ENCODE assay signal across 2 cellular contexts in the genomic region with DNA sequence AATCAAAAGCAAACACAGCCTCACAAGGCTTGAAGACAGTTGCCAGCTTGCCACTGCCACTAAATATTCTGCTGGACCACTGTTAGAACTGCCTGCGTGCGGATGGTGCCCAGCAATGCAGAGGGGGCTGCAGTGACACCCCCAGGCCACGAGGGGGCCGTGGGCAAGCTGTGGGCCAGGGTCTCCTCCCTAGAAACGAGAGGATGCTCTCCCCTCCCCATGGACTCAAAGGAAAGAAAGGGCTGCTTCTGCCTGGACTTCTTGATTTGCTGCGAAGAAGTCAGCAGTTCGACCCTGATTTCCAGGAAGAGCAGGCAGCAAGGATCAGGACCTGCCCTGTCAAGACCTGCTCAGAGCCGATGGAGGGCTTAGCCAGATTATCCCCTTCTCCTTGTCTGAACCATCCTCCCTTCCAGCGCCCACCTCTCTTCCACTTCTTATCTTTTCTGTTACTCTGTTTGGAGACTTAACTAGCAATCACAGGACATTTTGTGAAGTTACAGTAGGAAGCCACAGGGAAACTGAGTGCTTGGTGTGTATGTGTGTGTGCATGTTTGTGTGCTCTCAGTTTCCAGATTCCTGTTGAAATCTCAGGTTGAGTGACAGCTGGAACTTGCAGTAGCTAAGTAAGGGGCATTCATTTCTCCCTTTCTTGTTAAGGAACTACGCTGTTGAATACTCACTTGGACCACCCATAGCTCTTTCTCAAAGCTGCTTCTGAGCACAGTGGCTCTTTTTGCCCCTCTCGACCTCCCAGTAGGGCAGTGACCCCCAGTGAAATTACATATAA.
TF ChIP-seq lines count a peak whose summit lies in the region.

No MANE protein-coding gene starts in this region.

TF ChIP-seq in HEK293, 187 proteins besides CTCF, POLR2A, EP300 and RAD21 (continued from another document):
- TF ChIP-seq, protein P1, sequence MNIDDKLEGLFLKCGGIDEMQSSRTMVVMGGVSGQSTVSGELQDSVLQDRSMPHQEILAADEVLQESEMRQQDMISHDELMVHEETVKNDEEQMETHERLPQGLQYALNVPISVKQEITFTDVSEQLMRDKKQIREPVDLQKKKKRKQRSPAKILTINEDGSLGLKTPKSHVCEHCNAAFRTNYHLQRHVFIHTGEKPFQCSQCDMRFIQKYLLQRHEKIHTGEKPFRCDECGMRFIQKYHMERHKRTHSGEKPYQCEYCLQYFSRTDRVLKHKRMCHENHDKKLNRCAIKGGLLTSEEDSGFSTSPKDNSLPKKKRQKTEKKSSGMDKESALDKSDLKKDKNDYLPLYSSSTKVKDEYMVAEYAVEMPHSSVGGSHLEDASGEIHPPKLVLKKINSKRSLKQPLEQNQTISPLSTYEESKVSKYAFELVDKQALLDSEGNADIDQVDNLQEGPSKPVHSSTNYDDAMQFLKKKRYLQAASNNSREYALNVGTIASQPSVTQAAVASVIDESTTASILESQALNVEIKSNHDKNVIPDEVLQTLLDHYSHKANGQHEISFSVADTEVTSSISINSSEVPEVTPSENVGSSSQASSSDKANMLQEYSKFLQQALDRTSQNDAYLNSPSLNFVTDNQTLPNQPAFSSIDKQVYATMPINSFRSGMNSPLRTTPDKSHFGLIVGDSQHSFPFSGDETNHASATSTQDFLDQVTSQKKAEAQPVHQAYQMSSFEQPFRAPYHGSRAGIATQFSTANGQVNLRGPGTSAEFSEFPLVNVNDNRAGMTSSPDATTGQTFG (tag by site-specific recombination; IDR thresholded peaks at IDR 0.05; ENCODE audit: borderline replicate concordance) = no peak
TF ChIP-seq in HEK293: peak in this region for 2.

TF ChIP-seq in SK-N-SH treated with all-trans-retinoic acid at 6 μM for 48 hours, 23 proteins besides CTCF, POLR2A, EP300 and RAD21 (continued from another document):
- TF ChIP-seq TCF4 (CRISPR knock-in tag; IDR thresholded peaks at IDR 0.05; ENCODE audit: borderline replicate concordance) (no peak), ESRRG (CRISPR knock-in tag; IDR thresholded peaks at IDR 0.05) (no peak), ARNTL (CRISPR knock-in tag; IDR thresholded peaks at IDR 0.05; ENCODE audit: borderline replicate concordance, low read depth) (no peak), SNAI2 (CRISPR knock-in tag; IDR thresholded peaks at IDR 0.05) (no peak), ZNF8 (CRISPR knock-in tag; IDR thresholded peaks at IDR 0.05) (no peak), BACH2 (CRISPR knock-in tag; IDR thresholded peaks at IDR 0.05; ENCODE audit: borderline replicate concordance) (no peak), PPARA (CRISPR knock-in tag; IDR thresholded peaks at IDR 0.05; ENCODE audit: borderline replicate concordance) (no peak), ZFP30 (CRISPR knock-in tag; IDR thresholded peaks at IDR 0.05) (no peak), ISL1 (CRISPR knock-in tag; IDR thresholded peaks at IDR 0.05) (no peak)
- TF ChIP-seq, protein P2, sequence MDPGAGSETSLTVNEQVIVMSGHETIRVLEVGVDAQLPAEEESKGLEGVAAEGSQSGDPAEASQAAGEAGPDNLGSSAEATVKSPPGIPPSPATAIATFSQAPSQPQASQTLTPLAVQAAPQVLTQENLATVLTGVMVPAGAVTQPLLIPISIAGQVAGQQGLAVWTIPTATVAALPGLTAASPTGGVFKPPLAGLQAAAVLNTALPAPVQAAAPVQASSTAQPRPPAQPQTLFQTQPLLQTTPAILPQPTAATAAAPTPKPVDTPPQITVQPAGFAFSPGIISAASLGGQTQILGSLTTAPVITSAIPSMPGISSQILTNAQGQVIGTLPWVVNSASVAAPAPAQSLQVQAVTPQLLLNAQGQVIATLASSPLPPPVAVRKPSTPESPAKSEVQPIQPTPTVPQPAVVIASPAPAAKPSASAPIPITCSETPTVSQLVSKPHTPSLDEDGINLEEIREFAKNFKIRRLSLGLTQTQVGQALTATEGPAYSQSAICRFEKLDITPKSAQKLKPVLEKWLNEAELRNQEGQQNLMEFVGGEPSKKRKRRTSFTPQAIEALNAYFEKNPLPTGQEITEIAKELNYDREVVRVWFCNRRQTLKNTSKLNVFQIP (CRISPR knock-in tag; IDR thresholded peaks at IDR 0.05; ENCODE audit: borderline replicate concordance, low read depth) = no peak
